In the genomic region with DNA sequence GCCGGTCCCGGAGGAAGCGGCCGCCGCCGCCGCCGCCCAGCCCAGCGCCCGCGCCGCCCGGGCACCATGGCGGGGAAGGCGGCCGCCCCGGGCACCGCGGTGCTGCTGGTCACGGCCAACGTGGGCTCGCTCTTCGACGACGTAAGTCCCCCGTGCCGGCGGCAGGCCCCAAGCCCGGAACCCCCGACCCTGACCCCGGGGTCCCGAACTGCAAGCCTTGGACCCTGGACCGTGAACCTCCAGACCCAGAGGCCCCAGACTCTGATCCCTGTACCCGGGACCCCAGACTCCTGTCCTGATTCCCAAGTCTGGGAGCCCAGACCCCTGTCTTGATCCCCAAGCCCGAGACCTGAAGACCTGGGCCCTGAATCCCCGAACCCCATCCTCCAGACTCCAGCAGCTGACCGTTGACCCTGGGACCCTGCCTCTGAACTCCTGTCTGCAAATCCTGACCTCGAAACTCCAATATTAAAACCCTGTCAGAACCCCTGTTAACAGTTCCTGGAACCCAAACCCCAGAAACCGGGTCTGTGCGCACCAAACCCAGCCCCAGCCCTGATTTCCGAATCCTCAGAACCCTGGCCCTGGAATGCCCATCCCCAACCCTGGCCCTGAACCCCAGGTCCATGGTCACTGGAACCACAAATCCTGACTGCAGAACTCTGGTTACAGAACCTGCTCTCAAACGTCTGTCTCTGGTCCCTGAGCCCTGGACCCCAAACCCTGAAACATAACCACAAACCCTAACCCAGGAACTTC, we compare ENCODE assay signal across 8 cellular contexts. TPM values are rescaled to one million over a fixed set of nuclear protein-coding genes. Genes with fewer than 3 reads are reported as not detected.
DNase-seq lines count a peak whose midpoint lies in the region; ATAC-seq and TF ChIP-seq lines count a peak whose summit lies in the region.

No MANE protein-coding gene starts in this region.

- peak overlapping the region; percentile 81 for H3K27ac Mint-ChIP-seq in activated CD4-positive, alpha-beta T cell treated with anti-CD3 and anti-CD28 coated beads, Interleukin-2, amount 10 ng/mL, durations not matched to agents 24 days and 14 days
- H3K27ac Mint-ChIP-seq in activated T-helper 2 cell treated with anti-CD3 and anti-CD28 coated beads, Interferon-gamma antibody, Interleukin-2, Interleukin-4, amounts not matched to agents 10 μg/mL and 5 μg/mL and 100 μg/mL, durations not matched to agents 14 hours and 24 hours and 36 hours, result peak overlapping the region; percentile 91

- no peaks in the 10 kb centered on the region for H3K9me3 ChIP-seq in right atrium auricular region
- H3K9me3 ChIP-seq in skeletal muscle satellite cell (replicated peaks; ENCODE audit: low read length), result no peaks in the 10 kb centered on the region

- peak overlapping the region; percentile 85 for H3K9ac ChIP-seq in skeletal muscle satellite cell (ENCODE audit: low read depth, low read length)

- peak overlapping the region; percentile 99 for H3K4me2 ChIP-seq in skeletal muscle satellite cell (ENCODE audit: low read length)

- peaks cover 12% of the 10 kb centered on the region for H3K36me3 Mint-ChIP-seq in activated CD4-positive, alpha-beta T cell treated with anti-CD3 and anti-CD28 coated beads, Interleukin-2, amount 10 ng/mL, durations not matched to agents 24 days and 14 days (ENCODE audit: low read depth)
- H3K36me3 Mint-ChIP-seq in activated T-helper 2 cell treated with anti-CD3 and anti-CD28 coated beads, Interferon-gamma antibody, Interleukin-2, Interleukin-4, amounts not matched to agents 10 μg/mL and 5 μg/mL and 100 μg/mL, durations not matched to agents 14 hours and 24 hours and 36 hours (ENCODE audit: low read depth), result peaks cover 23% of the 10 kb centered on the region

- no peaks in the 10 kb centered on the region for H3K36me3 ChIP-seq in right atrium auricular region
- H3K36me3 ChIP-seq in skeletal muscle satellite cell (ENCODE audit: insufficient read depth, low read length), result no peaks in the 10 kb centered on the region

- H3K4me1 Mint-ChIP-seq in activated CD4-positive, alpha-beta T cell treated with anti-CD3 and anti-CD28 coated beads, Interleukin-2, amount 10 ng/mL, durations not matched to agents 24 days and 14 days, result peaks cover 49% of the 10 kb centered on the region
- H3K4me1 Mint-ChIP-seq in activated T-helper 2 cell treated with anti-CD3 and anti-CD28 coated beads, Interferon-gamma antibody, Interleukin-2, Interleukin-4, amounts not matched to agents 10 μg/mL and 5 μg/mL and 100 μg/mL, durations not matched to agents 14 hours and 24 hours and 36 hours (ENCODE audit: low read depth), result peaks cover 41% of the 10 kb centered on the region

- H3K9me3 Mint-ChIP-seq in activated CD4-positive, alpha-beta T cell treated with anti-CD3 and anti-CD28 coated beads, Interleukin-2, amount 10 ng/mL, durations not matched to agents 24 days and 14 days, result no peaks in the 10 kb centered on the region
- H3K9me3 Mint-ChIP-seq in activated T-helper 2 cell treated with anti-CD3 and anti-CD28 coated beads, Interferon-gamma antibody, Interleukin-2, Interleukin-4, amounts not matched to agents 10 μg/mL and 5 μg/mL and 100 μg/mL, durations not matched to agents 14 hours and 24 hours and 36 hours, result no peaks in the 10 kb centered on the region

- H3K27ac ChIP-seq in right atrium auricular region, result peak overlapping the region; percentile 90 to 92

- no peak for TF ChIP-seq CTCF in right atrium auricular region (IDR thresholded peaks at IDR 0.05)

- no peaks in the 10 kb centered on the region for H3K27me3 ChIP-seq in right atrium auricular region
- no peaks in the 10 kb centered on the region for H3K27me3 ChIP-seq in skeletal muscle satellite cell (ENCODE audit: control insufficient read depth, insufficient read depth, low read length)

- peak; percentile 70 for DNase-seq in activated CD4-positive, alpha-beta T cell treated with anti-CD3 and anti-CD28 coated beads, Interleukin-2, amount 10 ng/mL, durations not matched to agents 24 days and 14 days
- DNase-seq in activated CD4-positive, alpha-beta T cell treated with anti-CD3 and anti-CD28 coated beads for 4 hours, result no peak
- no peak for DNase-seq in activated T-helper 2 cell treated with anti-CD3 and anti-CD28 coated beads, Interferon-gamma antibody, Interleukin-2, Interleukin-4, amounts not matched to agents 10 μg/mL and 5 μg/mL and 100 μg/mL, durations not matched to agents 14 hours and 24 hours and 36 hours (ENCODE audit: low spot score)
- DNase-seq in right atrium auricular region (ENCODE audit: low spot score) (no peak), cerebellum (ENCODE audit: low spot score) (no peak), NCI-H128 (lab: John Stamatoyannopoulos, UW; ENCODE audit: unreplicated experiment) (no peak)

- H3K4me1 ChIP-seq in right atrium auricular region, result peaks cover 3 to 62% of the 10 kb centered on the region in 2 donors
- peaks cover 40% of the 10 kb centered on the region for H3K4me1 ChIP-seq in skeletal muscle satellite cell (ENCODE audit: control insufficient read depth, insufficient read depth, low read length)

- H3K4me3 ChIP-seq in right atrium auricular region, result peak overlapping the region; percentile 68 to 72
- peak overlapping the region; percentile 75 for H3K4me3 ChIP-seq in skeletal muscle satellite cell (ENCODE audit: low read length)

- ATAC-seq in HG02798 (IDR thresholded peaks at IDR 0.05; ENCODE audit: poor library complexity, unreplicated experiment), result no peak

- H3K4me3 Mint-ChIP-seq in activated CD4-positive, alpha-beta T cell treated with anti-CD3 and anti-CD28 coated beads, Interleukin-2, amount 10 ng/mL, durations not matched to agents 24 days and 14 days, result peak overlapping the region; percentile 92
- H3K4me3 Mint-ChIP-seq in activated T-helper 2 cell treated with anti-CD3 and anti-CD28 coated beads, Interferon-gamma antibody, Interleukin-2, Interleukin-4, amounts not matched to agents 10 μg/mL and 5 μg/mL and 100 μg/mL, durations not matched to agents 14 hours and 24 hours and 36 hours (ENCODE audit: low read depth), result peak overlapping the region; percentile 93

- intact Hi-C loops in activated CD4-positive, alpha-beta T cell treated with anti-CD3 and anti-CD28 coated beads, Interleukin-2, amount 10 ng/mL, durations not matched to agents 24 days and 14 days (cut with micrococcal nuclease), result loop anchor here (5.0 to 10.0 kb wide), 3 partner anchors 97 to 206 kb away; partner anchors contain the start of genes LRRC27 and PWWP2B
- intact Hi-C loops in activated T-helper 2 cell treated with anti-CD3 and anti-CD28 coated beads, Interferon-gamma antibody, Interleukin-2, Interleukin-4, amounts not matched to agents 10 μg/mL and 5 μg/mL and 100 μg/mL, durations not matched to agents 14 hours and 24 hours and 36 hours (cut with micrococcal nuclease), result loop anchor here (5.0 to 10.0 kb wide), 4 partner anchors 203 to 839 kb away; partner anchors contain the start of genes LRRC27, PAOX, TUBGCP2 and ZNF511

- H3K27me3 Mint-ChIP-seq in activated CD4-positive, alpha-beta T cell treated with anti-CD3 and anti-CD28 coated beads, Interleukin-2, amount 10 ng/mL, durations not matched to agents 24 days and 14 days, result peaks cover 6% of the 10 kb centered on the region
- H3K27me3 Mint-ChIP-seq in activated T-helper 2 cell treated with anti-CD3 and anti-CD28 coated beads, Interferon-gamma antibody, Interleukin-2, Interleukin-4, amounts not matched to agents 10 μg/mL and 5 μg/mL and 100 μg/mL, durations not matched to agents 14 hours and 24 hours and 36 hours (ENCODE audit: low read depth), result peaks cover 9% of the 10 kb centered on the region

RNA-seq across cellular contexts. Expression of gene INPP5A, which starts 0.6 kb away (rescaled TPM):
- 10.3 and 10.5 TPM in 2 replicates for total RNA-seq in activated CD4-positive, alpha-beta T cell treated with anti-CD3 and anti-CD28 coated beads, Interleukin-2, amount 10 ng/mL, durations not matched to agents 24 days and 14 days
- 13.0 and 13.8 TPM in 2 replicates for total RNA-seq in activated T-helper 2 cell treated with anti-CD3 and anti-CD28 coated beads, Interferon-gamma antibody, Interleukin-2, Interleukin-4, amounts not matched to agents 10 μg/mL and 5 μg/mL and 100 μg/mL, durations not matched to agents 14 hours and 24 hours and 36 hours
- total RNA-seq in right atrium auricular region (100 to 1,000 TPM; 116 to 143 TPM), cerebellum (18.7 TPM)
- total RNA-seq in skeletal muscle satellite cell (2012; rRNA removed), result 11.4 and 14.9 TPM in 2 replicates
